In the genomic region with DNA sequence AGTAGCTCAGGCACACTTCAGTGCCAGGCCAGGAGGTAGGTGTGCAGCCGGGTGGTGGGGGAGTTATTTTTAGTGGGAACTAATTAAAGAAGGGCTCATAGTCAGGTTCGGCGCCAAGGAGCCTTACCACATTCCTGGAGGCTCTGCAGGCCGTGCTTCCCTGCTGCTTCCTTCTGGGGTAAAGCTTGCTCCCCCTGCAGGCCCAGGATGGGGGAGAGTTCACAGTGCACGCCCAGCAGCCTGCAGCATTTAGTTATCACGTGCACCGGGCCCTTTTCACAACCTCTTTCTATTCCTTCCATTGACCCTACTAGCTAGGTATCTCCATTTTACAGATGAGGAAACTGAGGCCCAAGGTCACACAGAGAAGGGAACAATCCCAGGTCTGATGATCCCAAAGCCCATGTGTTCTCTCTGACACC, we compare ENCODE assay signal across 1 cellular context.
TF ChIP-seq lines count a peak whose summit lies in the region.

No MANE protein-coding gene starts in this region.

TF ChIP-seq in H1, 55 proteins besides CTCF, POLR2A, EP300 and RAD21 (continued from another document):
- no peak for TF ChIP-seq SIRT6 (IDR thresholded peaks at IDR 0.05; ENCODE audit: low read length)
- TF ChIP-seq KDM1A (IDR thresholded peaks at IDR 0.05; ENCODE audit: borderline replicate concordance, low read length): peak; percentile 74; the same call in 1 of the 2 replicates
- TF ChIP-seq CREB1 (IDR thresholded peaks at IDR 0.05): 0 out of 2 replicates have a peak, but pooled peaks have one; percentile 33
- no peak for TF ChIP-seq SP2 (IDR thresholded peaks at IDR 0.05; ENCODE audit: low read length)
- TF ChIP-seq CBX8 (IDR thresholded peaks at IDR 0.05; ENCODE audit: borderline replicate concordance, low read depth, low read length): no peak
- TF ChIP-seq, protein P1, sequence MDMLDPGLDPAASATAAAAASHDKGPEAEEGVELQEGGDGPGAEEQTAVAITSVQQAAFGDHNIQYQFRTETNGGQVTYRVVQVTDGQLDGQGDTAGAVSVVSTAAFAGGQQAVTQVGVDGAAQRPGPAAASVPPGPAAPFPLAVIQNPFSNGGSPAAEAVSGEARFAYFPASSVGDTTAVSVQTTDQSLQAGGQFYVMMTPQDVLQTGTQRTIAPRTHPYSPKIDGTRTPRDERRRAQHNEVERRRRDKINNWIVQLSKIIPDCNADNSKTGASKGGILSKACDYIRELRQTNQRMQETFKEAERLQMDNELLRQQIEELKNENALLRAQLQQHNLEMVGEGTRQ (IDR thresholded peaks at IDR 0.05; ENCODE audit: low read length): peak; percentile 35
- TF ChIP-seq EZH2 (IDR thresholded peaks at IDR 0.05; ENCODE audit: low read depth, low read length, severe bottlenecking): no peak
- TF ChIP-seq TEAD4 (IDR thresholded peaks at IDR 0.05; ENCODE audit: low read depth, low read length): peak; percentile 91
- no peak for TF ChIP-seq SP1 (IDR thresholded peaks at IDR 0.05; ENCODE audit: low read depth, low read length)
- no peak for TF ChIP-seq KDM4A (IDR thresholded peaks at IDR 0.05; ENCODE audit: low read depth, low read length, severe bottlenecking)
- TF ChIP-seq GABPA (IDR thresholded peaks at IDR 0.05; ENCODE audit: borderline replicate concordance, insufficient read depth, low read length): no peak
- TF ChIP-seq, protein P2, sequence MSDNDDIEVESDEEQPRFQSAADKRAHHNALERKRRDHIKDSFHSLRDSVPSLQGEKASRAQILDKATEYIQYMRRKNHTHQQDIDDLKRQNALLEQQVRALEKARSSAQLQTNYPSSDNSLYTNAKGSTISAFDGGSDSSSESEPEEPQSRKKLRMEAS (IDR thresholded peaks at IDR 0.05): peak; percentile 72; the same call in 1 of the 2 replicates
- TF ChIP-seq, protein P3, sequence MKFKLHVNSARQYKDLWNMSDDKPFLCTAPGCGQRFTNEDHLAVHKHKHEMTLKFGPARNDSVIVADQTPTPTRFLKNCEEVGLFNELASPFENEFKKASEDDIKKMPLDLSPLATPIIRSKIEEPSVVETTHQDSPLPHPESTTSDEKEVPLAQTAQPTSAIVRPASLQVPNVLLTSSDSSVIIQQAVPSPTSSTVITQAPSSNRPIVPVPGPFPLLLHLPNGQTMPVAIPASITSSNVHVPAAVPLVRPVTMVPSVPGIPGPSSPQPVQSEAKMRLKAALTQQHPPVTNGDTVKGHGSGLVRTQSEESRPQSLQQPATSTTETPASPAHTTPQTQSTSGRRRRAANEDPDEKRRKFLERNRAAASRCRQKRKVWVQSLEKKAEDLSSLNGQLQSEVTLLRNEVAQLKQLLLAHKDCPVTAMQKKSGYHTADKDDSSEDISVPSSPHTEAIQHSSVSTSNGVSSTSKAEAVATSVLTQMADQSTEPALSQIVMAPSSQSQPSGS (IDR thresholded peaks at IDR 0.05; ENCODE audit: low read length): no peak
- 0 out of 2 replicates have a peak, but pooled peaks have one; percentile 15 for TF ChIP-seq EGR1 (IDR thresholded peaks at IDR 0.05; ENCODE audit: borderline replicate concordance, low read depth, low read length)
- TF ChIP-seq POU5F1 (IDR thresholded peaks at IDR 0.05; ENCODE audit: low read depth, low read length): no peak
- 0 out of 4 replicates have a peak, but pooled peaks of 1 of the 2 experiments have one; percentile 44 for TF ChIP-seq HDAC2 (IDR thresholded peaks at IDR 0.05; ENCODE audit: borderline replicate concordance in 1 of 2, low read depth in 2 of 2, low read length in 2 of 2)
